1 cellular context compared by ENCODE assay signal in the genomic region with DNA sequence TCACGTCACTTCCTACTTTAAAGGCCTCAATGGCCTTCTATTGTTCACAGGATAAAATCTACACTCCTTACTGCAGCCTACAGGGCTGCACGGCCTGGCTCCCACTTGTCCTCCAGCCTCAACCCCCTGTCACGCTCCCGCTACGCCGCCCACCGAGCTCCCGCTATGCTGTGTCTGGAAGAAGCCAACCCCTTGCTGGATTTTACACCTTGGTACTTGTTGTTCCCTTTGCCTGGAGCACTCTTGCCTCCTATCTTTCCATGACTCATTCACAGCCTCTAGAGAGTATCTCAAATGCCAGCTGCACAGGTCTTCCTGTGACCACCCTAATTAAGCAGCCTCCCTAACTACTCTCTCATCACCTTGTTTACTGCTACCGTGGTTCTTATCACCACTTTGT.
TF ChIP-seq lines count a peak whose summit lies in the region.

No MANE protein-coding gene starts in this region.

TF ChIP-seq in WTC11, 78 proteins besides CTCF, POLR2A, EP300 and RAD21 (continued from another document):
- TF ChIP-seq, protein P1, sequence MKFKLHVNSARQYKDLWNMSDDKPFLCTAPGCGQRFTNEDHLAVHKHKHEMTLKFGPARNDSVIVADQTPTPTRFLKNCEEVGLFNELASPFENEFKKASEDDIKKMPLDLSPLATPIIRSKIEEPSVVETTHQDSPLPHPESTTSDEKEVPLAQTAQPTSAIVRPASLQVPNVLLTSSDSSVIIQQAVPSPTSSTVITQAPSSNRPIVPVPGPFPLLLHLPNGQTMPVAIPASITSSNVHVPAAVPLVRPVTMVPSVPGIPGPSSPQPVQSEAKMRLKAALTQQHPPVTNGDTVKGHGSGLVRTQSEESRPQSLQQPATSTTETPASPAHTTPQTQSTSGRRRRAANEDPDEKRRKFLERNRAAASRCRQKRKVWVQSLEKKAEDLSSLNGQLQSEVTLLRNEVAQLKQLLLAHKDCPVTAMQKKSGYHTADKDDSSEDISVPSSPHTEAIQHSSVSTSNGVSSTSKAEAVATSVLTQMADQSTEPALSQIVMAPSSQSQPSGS (CRISPR knock-in tag; IDR thresholded peaks at IDR 0.05; ENCODE audit: borderline replicate concordance, low read depth), result no peak
- no peak for TF ChIP-seq ZNF317 (CRISPR knock-in tag; IDR thresholded peaks at IDR 0.05; ENCODE audit: borderline replicate concordance, low read depth)
- no peak for TF ChIP-seq NR1H2 (CRISPR knock-in tag; IDR thresholded peaks at IDR 0.05)
- TF ChIP-seq NR2C2 (CRISPR knock-in tag; IDR thresholded peaks at IDR 0.05), result no peak
